8 cellular contexts compared by ENCODE assay signal in the genomic region with DNA sequence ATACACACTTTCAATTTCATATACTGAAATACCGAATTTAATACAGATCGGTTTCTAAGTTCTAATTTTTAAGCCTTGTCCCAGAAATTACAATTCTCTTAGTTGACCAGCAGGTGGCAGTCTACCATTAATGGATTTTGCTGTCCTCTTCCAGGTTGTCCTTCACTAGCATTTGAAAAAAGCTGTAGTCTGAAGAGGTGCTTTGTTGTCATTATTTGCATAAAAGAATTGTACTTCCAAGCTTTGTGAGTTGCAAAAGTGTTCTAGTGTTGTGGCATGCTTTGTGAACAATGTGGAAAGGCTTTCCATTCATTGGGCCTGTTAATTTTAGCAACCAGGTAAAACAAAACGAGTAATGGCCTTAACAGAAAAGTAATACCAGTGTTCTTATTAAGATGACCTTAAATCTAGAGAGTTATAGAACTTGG.
DNase-seq lines count a peak whose midpoint lies in the region; ATAC-seq, FAIRE-seq and TF ChIP-seq lines count a peak whose summit lies in the region.

No MANE protein-coding gene starts in this region.

- H3K27ac ChIP-seq in Panc1 (ENCODE audit: low read length): no peak overlapping the region

- intact Hi-C loops in Panc1 (cut with micrococcal nuclease; ENCODE audit: unreplicated experiment): no loop called here

- POLR2A ChIA-PET in Panc1 (lab: Charles Lee): no interaction called here

- H3K4me1 Mint-ChIP-seq in neural crest cell: peaks cover 17% of the 10 kb centered on the region

- no peak overlapping the region for H3K4me3 ChIP-seq in Panc1 (ENCODE audit: low read depth in 2 of 2, low read length in 2 of 2)

- H3K9me3 ChIP-seq in Panc1 (ENCODE audit: control insufficient read depth, insufficient read depth, low read depth, low read length): no peaks in the 10 kb centered on the region

- in situ Hi-C loops in Panc1 (cut with HindIII; ENCODE audit: low pct_unique_long_range_greater_than_20kb, low sequenced_read_pairs): no loop called here

- H3K9me3 Mint-ChIP-seq in neural crest cell: no peaks in the 10 kb centered on the region

- CTCF ChIA-PET in Panc1 (lab: Charles Lee): no interaction called here

- FAIRE-seq in endometrium (lab: Jason Lieb, UNC): peak; percentile 89

- DNase-seq in DMS153 (lab: John Stamatoyannopoulos, UW): peak; percentile 74
- peak; percentile 57 to 65 for DNase-seq in Kasumi-1 (lab: John Stamatoyannopoulos, UW)
- DNase-seq in Panc1 (ENCODE audit: low read depth, low spot score): no peak
- DNase-seq in neural crest cell (ENCODE audit: low read depth, low spot score): peak; percentile 60
- DNase-seq in NCI-H226: no peak

- no peak overlapping the region for H3K27ac Mint-ChIP-seq in neural crest cell (ENCODE audit: unreplicated experiment)

- TF ChIP-seq CTCF in Panc1 (IDR thresholded peaks at IDR 0.05): peak; percentile 76; the same call in 1 of the 2 replicates
- TF ChIP-seq CTCF in neural crest cell (conservative IDR thresholded peaks at IDR 0.05): peak; percentile 89

- no peak overlapping the region for H3K4me3 Mint-ChIP-seq in neural crest cell

- H3K4me1 ChIP-seq in Panc1 (ENCODE audit: control insufficient read depth, insufficient read depth, low read length): no peaks in the 10 kb centered on the region

- no TSS peak for BruUV-seq in Panc1 (replicated peaks; lab: Mats Ljungman, UMichigan)

- ATAC-seq in GM19395 (IDR thresholded peaks at IDR 0.05; ENCODE audit: unreplicated experiment): peak; percentile 67
- no peak; the same call in 1 of the 2 replicates for ATAC-seq in Panc1
- ATAC-seq in HG03520 (IDR thresholded peaks at IDR 0.05; ENCODE audit: unreplicated experiment): no peak

- no peaks in the 10 kb centered on the region for H3K36me3 ChIP-seq in Panc1 (ENCODE audit: control insufficient read depth, insufficient read depth, low read length)

- H3K27me3 Mint-ChIP-seq in neural crest cell (ENCODE audit: low read depth): no peaks in the 10 kb centered on the region

- peaks cover 3% of the 10 kb centered on the region for H3K36me3 Mint-ChIP-seq in neural crest cell (ENCODE audit: low read depth)

- H3K27me3 ChIP-seq in Panc1 (ENCODE audit: control insufficient read depth, insufficient read depth, low read length): no peaks in the 10 kb centered on the region

Comparison
In these comparisons a context has a peak if more than half of its experiments do, and no peak if none do; other contexts are left out.
1. DNase-seq: peak in DMS153 (single experiment), Kasumi-1 (2 of 2) and neural crest cell (single experiment); none in Panc1 (single experiment) and NCI-H226 (single experiment).